In the genomic region with DNA sequence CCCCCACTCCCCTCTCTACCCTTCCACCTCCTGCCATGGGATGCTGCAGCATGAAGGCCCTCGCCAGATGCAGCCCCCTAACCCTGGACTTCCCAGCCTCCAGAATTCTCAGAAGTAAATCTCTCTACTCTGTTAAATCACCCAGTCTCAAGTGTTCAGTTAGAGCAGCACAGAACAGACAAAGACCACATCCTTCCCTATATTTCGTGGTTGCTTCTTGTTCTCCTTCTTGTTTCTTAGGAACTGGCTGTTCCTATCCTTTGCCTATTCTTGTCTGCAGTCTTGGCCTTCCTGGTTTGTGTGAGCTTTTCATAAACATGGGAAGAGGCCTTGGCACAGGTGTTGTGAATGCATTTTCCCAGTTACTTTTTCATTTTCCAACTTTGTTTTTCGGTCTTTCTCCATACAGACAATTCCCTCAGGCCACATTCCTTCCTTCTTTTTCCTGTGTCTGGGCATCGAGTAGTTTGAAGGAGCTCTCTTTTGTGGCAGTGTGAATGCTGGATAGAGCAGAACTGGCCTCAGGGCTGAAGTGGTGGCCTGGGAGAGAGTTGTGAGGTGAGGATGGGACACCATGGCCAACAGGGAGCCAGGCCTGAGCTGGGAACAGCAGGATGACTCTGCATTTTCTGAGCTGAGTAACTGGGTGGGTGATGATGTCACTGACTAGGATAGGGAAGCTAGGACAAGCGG, we compare ENCODE assay signal across 1 cellular context.
A peak's percentile ranks its signal among the peaks of the same experiment; 100 is the strongest.
TF ChIP-seq lines count a peak whose summit lies in the region.

No MANE protein-coding gene starts in this region.

TF ChIP-seq in K562, 482 proteins besides CTCF, POLR2A, EP300 and RAD21 (continues in another document):
- TF ChIP-seq NR2C1 (IDR thresholded peaks at IDR 0.05) (no peak), NR2C1 (tag; IDR thresholded peaks at IDR 0.05) (peak; percentile 45; the same call in 1 of the 2 replicates), ZNF175 (CRISPR knock-in tag; IDR thresholded peaks at IDR 0.05; ENCODE audit: low read depth) (peak; percentile 41; the same call in 1 of the 2 replicates), SRSF1 (IDR thresholded peaks at IDR 0.05; ENCODE audit: low read depth, low read length) (no peak), NBN (IDR thresholded peaks at IDR 0.05; ENCODE audit: low read depth) (no peak), FOSL1 (tag; conservative IDR thresholded peaks at IDR 0.05) (peak; percentile 72), C11orf30 (IDR thresholded peaks at IDR 0.05; ENCODE audit: low read depth) (peak; percentile 98), HDAC1 (IDR thresholded peaks at IDR 0.05) (0 out of 4 replicates have a peak, but pooled peaks of 1 of the 2 experiments have one; percentile 40), DACH1 (IDR thresholded peaks at IDR 0.05; ENCODE audit: partially characterized antibody) (no peak), SMARCC2 (IDR thresholded peaks at IDR 0.05; ENCODE audit: low read depth) (0 out of 2 replicates have a peak, but pooled peaks have one; percentile 28), TBP (optimal IDR thresholded peaks at IDR 0.05; ENCODE audit: low read depth, low read length) (no peak), TRIM24 (IDR thresholded peaks at IDR 0.05) (0 out of 4 replicates have a peak, but pooled peaks of 1 of the 2 experiments have one; percentile 26), RFX1 (IDR thresholded peaks at IDR 0.05) (no peak), YY1 (IDR thresholded peaks at IDR 0.05; ENCODE audit: borderline replicate concordance in 1 of 3, control insufficient read depth in 1 of 3, extremely low read depth in 1 of 3, insufficient read depth in 3 of 3, insufficient read length in 1 of 3, insufficient replicate concordance in 2 of 3, low read depth in 1 of 3, low read length in 2 of 3) (no peak), RNF2 (IDR thresholded peaks at IDR 0.05) (no peak), ZNF79 (CRISPR knock-in tag; IDR thresholded peaks at IDR 0.05; ENCODE audit: low read depth) (no peak), HDAC2 (IDR thresholded peaks at IDR 0.05) (0 out of 2 replicates have a peak, but pooled peaks have one; percentile 26), ARID2 (IDR thresholded peaks at IDR 0.05) (peak; percentile 38; the same call in 1 of the 2 replicates), ATF1 (CRISPR knock-in tag; IDR thresholded peaks at IDR 0.05) (no peak), ATF1 (tag; IDR thresholded peaks at IDR 0.05) (peak; percentile 79), EWSR1 (IDR thresholded peaks at IDR 0.05; ENCODE audit: borderline replicate concordance, low read depth, partially characterized antibody) (no peak), TCF7L2 (IDR thresholded peaks at IDR 0.05; ENCODE audit: low read depth, low read length) (no peak), NFE2 (IDR thresholded peaks at IDR 0.05; ENCODE audit: low read depth) (peak; percentile 99), CTBP1 (IDR thresholded peaks at IDR 0.05; ENCODE audit: borderline replicate concordance) (peak; percentile 36; the same call in 1 of the 2 replicates), SMARCE1 (IDR thresholded peaks at IDR 0.05) (peak; percentile 70; the same call in 1 of the 2 replicates), FOS (IDR thresholded peaks at IDR 0.05; ENCODE audit: extremely low read depth, insufficient read length) (no peak), RHOXF2B (CRISPR knock-in tag; conservative IDR thresholded peaks at IDR 0.05) (no peak), NR2C2 (CRISPR knock-in tag; IDR thresholded peaks at IDR 0.05) (no peak), NR2C2 (tag; IDR thresholded peaks at IDR 0.05) (0 out of 2 replicates have a peak, but pooled peaks have one; percentile 29), CEBPB (tag; IDR thresholded peaks at IDR 0.05) (no peak), TEAD4 (IDR thresholded peaks at IDR 0.05; ENCODE audit: low read length) (peak; percentile 12; the same call in 1 of the 2 replicates), TEAD4 (CRISPR knock-in tag; IDR thresholded peaks at IDR 0.05; ENCODE audit: borderline replicate concordance) (no peak), POLR3G (IDR thresholded peaks at IDR 0.05; ENCODE audit: extremely low read depth, insufficient read length, insufficient replicate concordance) (no peak), HDAC6 (IDR thresholded peaks at IDR 0.05; ENCODE audit: low read depth, low read length) (no peak), ESRRA (IDR thresholded peaks at IDR 0.05; ENCODE audit: borderline replicate concordance, low read depth) (no peak), CCNT2 (IDR thresholded peaks at IDR 0.05; ENCODE audit: borderline replicate concordance, extremely low read depth, insufficient read length, low read depth, low read length) (no peak), ZNF316 (IDR thresholded peaks at IDR 0.05) (peak; percentile 96), ARID1B (IDR thresholded peaks at IDR 0.05) (peak; percentile 67), ZNF224 (CRISPR knock-in tag; IDR thresholded peaks at IDR 0.05) (no peak), SMARCA4 (IDR thresholded peaks at IDR 0.05) (peak; percentile 59), FOXP1 (CRISPR knock-in tag; IDR thresholded peaks at IDR 0.05) (no peak)
- TF ChIP-seq, protein P1, sequence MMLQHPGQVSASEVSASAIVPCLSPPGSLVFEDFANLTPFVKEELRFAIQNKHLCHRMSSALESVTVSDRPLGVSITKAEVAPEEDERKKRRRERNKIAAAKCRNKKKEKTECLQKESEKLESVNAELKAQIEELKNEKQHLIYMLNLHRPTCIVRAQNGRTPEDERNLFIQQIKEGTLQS (IDR thresholded peaks at IDR 0.05) = peak; percentile 96
- TF ChIP-seq, protein P1 (CRISPR knock-in tag; conservative IDR thresholded peaks at IDR 0.05) = peak; percentile 61; the same call in 1 of the 2 replicates
- TF ChIP-seq, protein P2, sequence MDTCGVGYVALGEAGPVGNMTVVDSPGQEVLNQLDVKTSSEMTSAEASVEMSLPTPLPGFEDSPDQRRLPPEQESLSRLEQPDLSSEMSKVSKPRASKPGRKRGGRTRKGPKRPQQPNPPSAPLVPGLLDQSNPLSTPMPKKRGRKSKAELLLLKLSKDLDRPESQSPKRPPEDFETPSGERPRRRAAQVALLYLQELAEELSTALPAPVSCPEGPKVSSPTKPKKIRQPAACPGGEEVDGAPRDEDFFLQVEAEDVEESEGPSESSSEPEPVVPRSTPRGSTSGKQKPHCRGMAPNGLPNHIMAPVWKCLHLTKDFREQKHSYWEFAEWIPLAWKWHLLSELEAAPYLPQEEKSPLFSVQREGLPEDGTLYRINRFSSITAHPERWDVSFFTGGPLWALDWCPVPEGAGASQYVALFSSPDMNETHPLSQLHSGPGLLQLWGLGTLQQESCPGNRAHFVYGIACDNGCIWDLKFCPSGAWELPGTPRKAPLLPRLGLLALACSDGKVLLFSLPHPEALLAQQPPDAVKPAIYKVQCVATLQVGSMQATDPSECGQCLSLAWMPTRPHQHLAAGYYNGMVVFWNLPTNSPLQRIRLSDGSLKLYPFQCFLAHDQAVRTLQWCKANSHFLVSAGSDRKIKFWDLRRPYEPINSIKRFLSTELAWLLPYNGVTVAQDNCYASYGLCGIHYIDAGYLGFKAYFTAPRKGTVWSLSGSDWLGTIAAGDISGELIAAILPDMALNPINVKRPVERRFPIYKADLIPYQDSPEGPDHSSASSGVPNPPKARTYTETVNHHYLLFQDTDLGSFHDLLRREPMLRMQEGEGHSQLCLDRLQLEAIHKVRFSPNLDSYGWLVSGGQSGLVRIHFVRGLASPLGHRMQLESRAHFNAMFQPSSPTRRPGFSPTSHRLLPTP (IDR thresholded peaks at IDR 0.05; ENCODE audit: borderline replicate concordance, extremely low read depth, insufficient read length) = no peak
- TF ChIP-seq, protein P3, sequence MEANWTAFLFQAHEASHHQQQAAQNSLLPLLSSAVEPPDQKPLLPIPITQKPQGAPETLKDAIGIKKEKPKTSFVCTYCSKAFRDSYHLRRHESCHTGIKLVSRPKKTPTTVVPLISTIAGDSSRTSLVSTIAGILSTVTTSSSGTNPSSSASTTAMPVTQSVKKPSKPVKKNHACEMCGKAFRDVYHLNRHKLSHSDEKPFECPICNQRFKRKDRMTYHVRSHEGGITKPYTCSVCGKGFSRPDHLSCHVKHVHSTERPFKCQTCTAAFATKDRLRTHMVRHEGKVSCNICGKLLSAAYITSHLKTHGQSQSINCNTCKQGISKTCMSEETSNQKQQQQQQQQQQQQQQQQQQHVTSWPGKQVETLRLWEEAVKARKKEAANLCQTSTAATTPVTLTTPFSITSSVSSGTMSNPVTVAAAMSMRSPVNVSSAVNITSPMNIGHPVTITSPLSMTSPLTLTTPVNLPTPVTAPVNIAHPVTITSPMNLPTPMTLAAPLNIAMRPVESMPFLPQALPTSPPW (CRISPR knock-in tag; IDR thresholded peaks at IDR 0.05) = no peak
- TF ChIP-seq, protein P4, sequence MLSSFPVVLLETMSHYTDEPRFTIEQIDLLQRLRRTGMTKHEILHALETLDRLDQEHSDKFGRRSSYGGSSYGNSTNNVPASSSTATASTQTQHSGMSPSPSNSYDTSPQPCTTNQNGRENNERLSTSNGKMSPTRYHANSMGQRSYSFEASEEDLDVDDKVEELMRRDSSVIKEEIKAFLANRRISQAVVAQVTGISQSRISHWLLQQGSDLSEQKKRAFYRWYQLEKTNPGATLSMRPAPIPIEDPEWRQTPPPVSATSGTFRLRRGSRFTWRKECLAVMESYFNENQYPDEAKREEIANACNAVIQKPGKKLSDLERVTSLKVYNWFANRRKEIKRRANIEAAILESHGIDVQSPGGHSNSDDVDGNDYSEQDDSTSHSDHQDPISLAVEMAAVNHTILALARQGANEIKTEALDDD (IDR thresholded peaks at IDR 0.05) = no peak
- TF ChIP-seq, protein P5, sequence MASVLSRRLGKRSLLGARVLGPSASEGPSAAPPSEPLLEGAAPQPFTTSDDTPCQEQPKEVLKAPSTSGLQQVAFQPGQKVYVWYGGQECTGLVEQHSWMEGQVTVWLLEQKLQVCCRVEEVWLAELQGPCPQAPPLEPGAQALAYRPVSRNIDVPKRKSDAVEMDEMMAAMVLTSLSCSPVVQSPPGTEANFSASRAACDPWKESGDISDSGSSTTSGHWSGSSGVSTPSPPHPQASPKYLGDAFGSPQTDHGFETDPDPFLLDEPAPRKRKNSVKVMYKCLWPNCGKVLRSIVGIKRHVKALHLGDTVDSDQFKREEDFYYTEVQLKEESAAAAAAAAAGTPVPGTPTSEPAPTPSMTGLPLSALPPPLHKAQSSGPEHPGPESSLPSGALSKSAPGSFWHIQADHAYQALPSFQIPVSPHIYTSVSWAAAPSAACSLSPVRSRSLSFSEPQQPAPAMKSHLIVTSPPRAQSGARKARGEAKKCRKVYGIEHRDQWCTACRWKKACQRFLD (CRISPR knock-in tag; IDR thresholded peaks at IDR 0.05) = peak; percentile 32; the same call in 1 of the 2 replicates
- TF ChIP-seq, protein P6, sequence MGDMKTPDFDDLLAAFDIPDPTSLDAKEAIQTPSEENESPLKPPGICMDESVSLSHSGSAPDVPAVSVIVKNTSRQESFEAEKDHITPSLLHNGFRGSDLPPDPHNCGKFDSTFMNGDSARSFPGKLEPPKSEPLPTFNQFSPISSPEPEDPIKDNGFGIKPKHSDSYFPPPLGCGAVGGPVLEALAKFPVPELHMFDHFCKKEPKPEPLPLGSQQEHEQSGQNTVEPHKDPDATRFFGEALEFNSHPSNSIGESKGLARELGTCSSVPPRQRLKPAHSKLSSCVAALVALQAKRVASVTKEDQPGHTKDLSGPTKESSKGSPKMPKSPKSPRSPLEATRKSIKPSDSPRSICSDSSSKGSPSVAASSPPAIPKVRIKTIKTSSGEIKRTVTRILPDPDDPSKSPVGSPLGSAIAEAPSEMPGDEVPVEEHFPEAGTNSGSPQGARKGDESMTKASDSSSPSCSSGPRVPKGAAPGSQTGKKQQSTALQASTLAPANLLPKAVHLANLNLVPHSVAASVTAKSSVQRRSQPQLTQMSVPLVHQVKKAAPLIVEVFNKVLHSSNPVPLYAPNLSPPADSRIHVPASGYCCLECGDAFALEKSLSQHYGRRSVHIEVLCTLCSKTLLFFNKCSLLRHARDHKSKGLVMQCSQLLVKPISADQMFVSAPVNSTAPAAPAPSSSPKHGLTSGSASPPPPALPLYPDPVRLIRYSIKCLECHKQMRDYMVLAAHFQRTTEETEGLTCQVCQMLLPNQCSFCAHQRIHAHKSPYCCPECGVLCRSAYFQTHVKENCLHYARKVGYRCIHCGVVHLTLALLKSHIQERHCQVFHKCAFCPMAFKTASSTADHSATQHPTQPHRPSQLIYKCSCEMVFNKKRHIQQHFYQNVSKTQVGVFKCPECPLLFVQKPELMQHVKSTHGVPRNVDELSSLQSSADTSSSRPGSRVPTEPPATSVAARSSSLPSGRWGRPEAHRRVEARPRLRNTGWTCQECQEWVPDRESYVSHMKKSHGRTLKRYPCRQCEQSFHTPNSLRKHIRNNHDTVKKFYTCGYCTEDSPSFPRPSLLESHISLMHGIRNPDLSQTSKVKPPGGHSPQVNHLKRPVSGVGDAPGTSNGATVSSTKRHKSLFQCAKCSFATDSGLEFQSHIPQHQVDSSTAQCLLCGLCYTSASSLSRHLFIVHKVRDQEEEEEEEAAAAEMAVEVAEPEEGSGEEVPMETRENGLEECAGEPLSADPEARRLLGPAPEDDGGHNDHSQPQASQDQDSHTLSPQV (IDR thresholded peaks at IDR 0.05) = peak; percentile 75; the same call in 1 of the 2 replicates
- TF ChIP-seq, protein P7, sequence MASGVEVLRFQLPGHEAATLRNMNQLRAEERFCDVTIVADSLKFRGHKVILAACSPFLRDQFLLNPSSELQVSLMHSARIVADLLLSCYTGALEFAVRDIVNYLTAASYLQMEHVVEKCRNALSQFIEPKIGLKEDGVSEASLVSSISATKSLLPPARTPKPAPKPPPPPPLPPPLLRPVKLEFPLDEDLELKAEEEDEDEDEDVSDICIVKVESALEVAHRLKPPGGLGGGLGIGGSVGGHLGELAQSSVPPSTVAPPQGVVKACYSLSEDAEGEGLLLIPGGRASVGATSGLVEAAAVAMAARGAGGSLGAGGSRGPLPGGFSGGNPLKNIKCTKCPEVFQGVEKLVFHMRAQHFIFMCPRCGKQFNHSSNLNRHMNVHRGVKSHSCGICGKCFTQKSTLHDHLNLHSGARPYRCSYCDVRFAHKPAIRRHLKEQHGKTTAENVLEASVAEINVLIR (CRISPR knock-in tag; IDR thresholded peaks at IDR 0.05) = no peak
